In the genomic region with DNA sequence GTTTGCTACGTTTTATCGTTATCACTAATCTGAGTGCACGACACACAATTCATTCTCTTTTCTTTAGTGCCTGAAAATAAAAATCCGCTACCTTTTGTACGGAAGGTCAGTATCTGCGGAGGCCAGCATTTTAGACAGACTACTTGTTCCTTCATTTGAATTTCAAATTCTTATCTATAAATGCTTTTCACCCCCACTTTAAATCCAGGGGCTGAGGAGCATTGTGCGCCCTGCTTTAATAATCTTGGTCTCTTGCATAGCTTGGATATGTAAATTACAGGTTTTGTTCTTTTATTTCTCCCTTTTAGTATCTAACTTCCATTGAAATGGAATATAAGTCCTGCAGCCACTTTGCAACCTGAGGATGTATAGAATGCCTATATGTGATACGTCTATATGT, we compare ENCODE assay signal across 31 cellular contexts.
"Had no signal": no experiment of that assay in that cellular context is flagged by ENCODE, and none has a peak within 500 bp of the region (broad histone marks: within the 10 kb centered on the region; RNA-seq: fewer than 3 reads in every experiment).

No MANE protein-coding gene starts in this region.

- H3K27me3 ChIP-seq: brain microvascular endothelial cell, foreskin keratinocyte, ovary, sigmoid colon, stomach, thyroid gland, upper lobe of left lung, vagina had no signal

- H3K9me3 ChIP-seq: ovary, prostate gland, sigmoid colon, stomach, thyroid gland, upper lobe of left lung, vagina had no signal

- H3K9me3 Mint-ChIP-seq: activated naive CD4-positive, alpha-beta T cell treated with anti-CD3 and anti-CD28 coated beads, Interleukin-2, amount 10 ng/mL, durations not matched to agents 7 days and 5 days; activated naive CD8-positive, alpha-beta T cell treated with anti-CD3 and anti-CD28 coated beads, Interleukin-2, amount 10 ng/mL, durations not matched to agents 7 days and 5 days; activated T-helper 1 cell treated with anti-CD3 and anti-CD28 coated beads, Interleukin-12 subunit alpha, Interleukin-12 subunit beta, Interleukin-2, Interleukin-4 antibody, amounts not matched to agents 30 ng/mL and 10 ng/mL and 1 ng/mL, durations not matched to agents 14 hours and 24 hours and 36 hours; effector memory CD8-positive, alpha-beta T cell; mesothelial cell of epicardium; naive B cell; stimulated activated naive B cell treated with anti-CD40 and anti-IgM and Interleukin-4, amounts not matched to agents 10 μg/mL and 1 μg/mL and 100 μg/mL, for 72 hours had no signal

- H3K36me3 ChIP-seq: ovary, prostate gland, sigmoid colon, stomach, thyroid gland, upper lobe of left lung, vagina, WERI-Rb-1 had no signal

- H3K4me3 Mint-ChIP-seq: activated naive CD4-positive, alpha-beta T cell treated with anti-CD3 and anti-CD28 coated beads, Interleukin-2, amount 10 ng/mL, durations not matched to agents 7 days and 5 days; activated naive CD8-positive, alpha-beta T cell treated with anti-CD3 and anti-CD28 coated beads, Interleukin-2, amount 10 ng/mL, durations not matched to agents 7 days and 5 days; activated T-helper 1 cell treated with anti-CD3 and anti-CD28 coated beads, Interleukin-12 subunit alpha, Interleukin-12 subunit beta, Interleukin-2, Interleukin-4 antibody, amounts not matched to agents 30 ng/mL and 10 ng/mL and 1 ng/mL, durations not matched to agents 14 hours and 24 hours and 36 hours; effector memory CD8-positive, alpha-beta T cell; mesothelial cell of epicardium; naive B cell; stimulated activated naive B cell treated with anti-CD40 and anti-IgM and Interleukin-4, amounts not matched to agents 10 μg/mL and 1 μg/mL and 100 μg/mL, for 72 hours; T-helper 17 cell had no signal

- DNase-seq: activated CD4-positive, alpha-beta T cell treated with anti-CD3 and anti-CD28 coated beads for 48 hours; activated CD4-positive, alpha-beta T cell treated with anti-CD3 and anti-CD28 coated beads, Interleukin-2, amount 50 U/mL, for 48 hours; activated CD8-positive, alpha-beta memory T cell treated with anti-CD3 and anti-CD28 coated beads for 24 hours; activated effector memory CD4-positive, alpha-beta T cell treated with anti-CD3 and anti-CD28 coated beads, Interleukin-2, amount 50 U/mL, for 16 hours; activated naive CD4-positive, alpha-beta T cell treated with anti-CD3 and anti-CD28 coated beads, Interleukin-2, amount 10 ng/mL, durations not matched to agents 7 days and 5 days; activated naive CD8-positive, alpha-beta T cell treated with anti-CD3 and anti-CD28 coated beads, Interleukin-2, amount 10 ng/mL, durations not matched to agents 7 days and 5 days; brain microvascular endothelial cell; caudate nucleus; cortex of kidney; effector memory CD8-positive, alpha-beta T cell; foreskin keratinocyte; left ventricle myocardium superior; naive B cell; ovary; sigmoid colon; small intestine; stimulated activated CD4-positive, alpha-beta T cell treated with anti-CD3 and anti-CD28 coated beads, Interleukin-1b, Interleukin-23, amount 100 ng/mL, for 48 hours; stimulated activated CD4-positive, alpha-beta T cell treated with anti-CD3 and anti-CD28 coated beads, Interleukin-4, amount 100 ng/mL, for 4 hours; stimulated activated naive B cell treated with anti-CD40 and anti-IgM and Interleukin-4, amounts not matched to agents 10 μg/mL and 1 μg/mL and 100 μg/mL, for 72 hours; stomach; T-helper 17 cell; T1000; thyroid gland; upper lobe of left lung; WERI-Rb-1 had no signal

- H3K27ac ChIP-seq: foreskin keratinocyte, ovary, prostate gland, thyroid gland, vagina, WERI-Rb-1 had no signal

- H3K27ac Mint-ChIP-seq: activated naive CD4-positive, alpha-beta T cell treated with anti-CD3 and anti-CD28 coated beads, Interleukin-2, amount 10 ng/mL, durations not matched to agents 7 days and 5 days; activated naive CD8-positive, alpha-beta T cell treated with anti-CD3 and anti-CD28 coated beads, Interleukin-2, amount 10 ng/mL, durations not matched to agents 7 days and 5 days; activated T-helper 1 cell treated with anti-CD3 and anti-CD28 coated beads, Interleukin-12 subunit alpha, Interleukin-12 subunit beta, Interleukin-2, Interleukin-4 antibody, amounts not matched to agents 30 ng/mL and 10 ng/mL and 1 ng/mL, durations not matched to agents 14 hours and 24 hours and 36 hours; effector memory CD8-positive, alpha-beta T cell; mesothelial cell of epicardium; naive B cell; stimulated activated naive B cell treated with anti-CD40 and anti-IgM and Interleukin-4, amounts not matched to agents 10 μg/mL and 1 μg/mL and 100 μg/mL, for 72 hours; T-helper 17 cell had no signal

- ATAC-seq: activated CD4-positive, CD25-positive, alpha-beta regulatory T cell treated with anti-CD3 and anti-CD28 coated beads, Interleukin-2, amount 50 U/mL, for 24 hours; effector memory CD8-positive, alpha-beta T cell; esophagus mucosa; foreskin keratinocyte; left ventricle myocardium superior; stimulated activated naive B cell treated with anti-CD40 and anti-IgM and Interleukin-4, amounts not matched to agents 10 μg/mL and 1 μg/mL and 100 μg/mL, for 72 hours; T-helper 17 cell had no signal

- H3K4me3 ChIP-seq: ovary, prostate gland, sigmoid colon, stomach, thyroid gland, upper lobe of left lung, vagina had no signal

- H3K4me1 ChIP-seq: prostate gland had no signal

- H3K36me3 Mint-ChIP-seq: activated naive CD4-positive, alpha-beta T cell treated with anti-CD3 and anti-CD28 coated beads, Interleukin-2, amount 10 ng/mL, durations not matched to agents 7 days and 5 days; activated naive CD8-positive, alpha-beta T cell treated with anti-CD3 and anti-CD28 coated beads, Interleukin-2, amount 10 ng/mL, durations not matched to agents 7 days and 5 days; naive B cell; stimulated activated naive B cell treated with anti-CD40 and anti-IgM and Interleukin-4, amounts not matched to agents 10 μg/mL and 1 μg/mL and 100 μg/mL, for 72 hours had no signal

- H3K4me1 Mint-ChIP-seq: activated naive CD4-positive, alpha-beta T cell treated with anti-CD3 and anti-CD28 coated beads, Interleukin-2, amount 10 ng/mL, durations not matched to agents 7 days and 5 days; activated naive CD8-positive, alpha-beta T cell treated with anti-CD3 and anti-CD28 coated beads, Interleukin-2, amount 10 ng/mL, durations not matched to agents 7 days and 5 days; naive B cell; stimulated activated naive B cell treated with anti-CD40 and anti-IgM and Interleukin-4, amounts not matched to agents 10 μg/mL and 1 μg/mL and 100 μg/mL, for 72 hours; T-helper 17 cell had no signal
